In the genomic region with DNA sequence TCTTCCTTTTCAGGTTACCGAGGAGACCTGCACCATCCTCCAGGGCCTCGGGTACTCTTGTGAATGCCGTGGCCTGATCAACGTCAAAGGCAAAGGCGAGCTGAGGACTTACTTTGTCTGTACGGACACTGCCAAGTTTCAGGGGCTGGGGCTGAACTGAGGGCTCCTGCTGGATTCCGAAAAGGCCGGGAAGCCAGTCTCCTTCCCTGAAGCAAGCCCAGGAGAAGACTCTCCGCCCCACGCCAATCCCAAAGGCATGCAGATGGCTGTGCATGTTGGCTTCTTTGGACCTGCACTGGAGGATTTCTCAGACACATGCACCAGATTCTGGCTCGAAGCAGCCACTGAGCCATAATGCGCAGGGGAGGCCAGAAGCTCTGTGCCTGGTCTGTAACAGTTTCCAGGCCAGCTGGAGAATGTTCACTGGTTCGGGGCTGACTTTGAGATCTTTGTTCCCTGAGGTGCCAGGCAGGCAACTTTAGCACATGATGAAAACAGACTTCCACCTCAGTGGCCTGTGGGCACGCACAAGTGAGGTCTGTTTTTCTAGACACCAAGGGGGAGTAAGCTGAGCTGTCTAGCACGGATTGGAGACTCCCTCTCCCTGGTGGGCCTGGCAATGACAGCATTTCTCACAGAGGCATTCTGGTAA, we compare ENCODE assay signal across 13 cellular contexts. TPM values are rescaled to one million over a fixed set of nuclear protein-coding genes. Genes with fewer than 3 reads are reported as not detected.
DNase-seq lines count a peak whose midpoint lies in the region; ATAC-seq, FAIRE-seq and TF ChIP-seq lines count a peak whose summit lies in the region.
"Had no signal": no experiment of that assay in that cellular context is flagged by ENCODE, and none has a peak within 500 bp of the region (broad histone marks: within the 10 kb centered on the region; RNA-seq: fewer than 3 reads in every experiment).

No MANE protein-coding gene starts in this region.

- no peak overlapping the region for H3K4me3 Mint-ChIP-seq in CD4-positive, alpha-beta T cell
- H3K4me3 Mint-ChIP-seq: stimulated activated naive CD8-positive, alpha-beta T cell treated with anti-CD3 and anti-CD28 coated beads, Interleukin-15, amount 100 ng/mL, for 72 hours had no signal

- peaks cover 41% of the 10 kb centered on the region for H3K4me1 Mint-ChIP-seq in CD4-positive, alpha-beta T cell (ENCODE audit: low read depth)

- H3K27ac Mint-ChIP-seq in CD4-positive, alpha-beta T cell, result peak overlapping the region; percentile 91
- H3K27ac Mint-ChIP-seq: stimulated activated naive CD8-positive, alpha-beta T cell treated with anti-CD3 and anti-CD28 coated beads, Interleukin-15, amount 100 ng/mL, for 72 hours had no signal

- POLR2A ChIA-PET in CD4-positive, alpha-beta T cell (lab: Charles Lee), result interaction anchor here (1.1 to 4.8 kb wide), 5 partner anchors 11 to 50 kb away, joined by 4 to 32 read pairs (median 5); a partner anchor contains a TSS

- H3K27me3 Mint-ChIP-seq in CD4-positive, alpha-beta T cell, result no peaks in the 10 kb centered on the region
- H3K27me3 Mint-ChIP-seq: stimulated activated naive CD8-positive, alpha-beta T cell treated with anti-CD3 and anti-CD28 coated beads, Interleukin-15, amount 100 ng/mL, for 72 hours had no signal

- no peak for FAIRE-seq in HTR-8/SVneo (lab: Jason Lieb, UNC)
- FAIRE-seq: D721Med had no signal

- H3K27me3 ChIP-seq in CD4-positive, alpha-beta T cell (ENCODE audit: control insufficient read depth, insufficient read depth, low read length), result no peaks in the 10 kb centered on the region
- no peaks in the 10 kb centered on the region for H3K27me3 ChIP-seq in neutrophil

- no peak overlapping the region for H3K4me3 ChIP-seq in neutrophil (ENCODE audit: low read depth in 1 of 2, low read length in 1 of 2)
- H3K4me3 ChIP-seq: mucosa of descending colon had no signal

- H3K9me3 Mint-ChIP-seq in CD4-positive, alpha-beta T cell, result no peaks in the 10 kb centered on the region
- H3K9me3 Mint-ChIP-seq: stimulated activated naive CD8-positive, alpha-beta T cell treated with anti-CD3 and anti-CD28 coated beads, Interleukin-15, amount 100 ng/mL, for 72 hours had no signal

- peak in 1 of 10 experiments; percentile 28 for DNase-seq in CD4-positive, alpha-beta T cell
- DNase-seq in SK-MEL-5 (ENCODE audit: low read depth, low spot score) (peak; percentile 4), HTR-8/SVneo (ENCODE audit: insufficient read length, low spot score) (no peak), LoVo (ENCODE audit: low spot score) (no peak), T-helper 9 cell (no peak)
- DNase-seq: mucosa of descending colon, NCI-H1694 treated with DMSO at 0.1 percent for 48 hours, OCI-M1 had no signal

- H3K36me3 ChIP-seq in neutrophil, result peaks cover 100% of the 10 kb centered on the region

- no peak for TF ChIP-seq CTCF in CD4-positive, alpha-beta T cell (IDR thresholded peaks at IDR 0.05)
- no peak for TF ChIP-seq CTCF in neutrophil (IDR thresholded peaks at IDR 0.05)

- intact Hi-C loops in CD4-positive, alpha-beta T cell (cut with DNase I, micrococcal nuclease), result loop anchor here in 1 of 2 experiments (10.0 kb wide), 1 partner anchor 51 kb away; a partner anchor contains a TSS

- no peak overlapping the region for H3K27ac ChIP-seq in CD4-positive, alpha-beta T cell (ENCODE audit: low read depth, low read length)
- H3K27ac ChIP-seq in cingulate gyrus (ENCODE audit: low read depth, low read length), result peak overlapping the region; percentile 4
- peak overlapping the region; percentile 68 for H3K27ac ChIP-seq in neutrophil

- CTCF ChIA-PET in CD4-positive, alpha-beta T cell (lab: Charles Lee), result interaction anchor here (1.3 to 2.9 kb wide), 2 partner anchors 12 to 40 kb away, joined by 3 to 21 read pairs; no protein-coding TSS in a partner anchor

- peaks cover 93% of the 10 kb centered on the region for H3K36me3 Mint-ChIP-seq in CD4-positive, alpha-beta T cell (ENCODE audit: low read depth)

- in situ Hi-C loops in SK-MEL-5 (cut with HindIII; ENCODE audit: low pct_unique_long_range_greater_than_20kb, low sequenced_read_pairs), result no loop called here

- no peak for ATAC-seq in CD4-positive, alpha-beta T cell (ENCODE audit: poor library complexity)
- ATAC-seq in GM18870 (IDR thresholded peaks at IDR 0.05; ENCODE audit: unreplicated experiment), result no peak
- ATAC-seq: mucosa of descending colon; stimulated activated naive CD8-positive, alpha-beta T cell treated with anti-CD3 and anti-CD28 coated beads, Interleukin-15, amount 100 ng/mL, for 72 hours had no signal

- H3K4me1 ChIP-seq in neutrophil (ENCODE audit: control insufficient read depth in 1 of 2, insufficient read depth in 1 of 2, low read depth in 1 of 2, low read length in 1 of 2), result peaks cover 0 to 7% of the 10 kb centered on the region in 2 experiments

- H3K9me3 ChIP-seq in CD4-positive, alpha-beta T cell (ENCODE audit: control insufficient read depth, low read length), result no peaks in the 10 kb centered on the region
- no peaks in the 10 kb centered on the region for H3K9me3 ChIP-seq in neutrophil
- H3K9me3 ChIP-seq: mucosa of descending colon had no signal

RNA-seq across cellular contexts. Expression of a gene that starts 49.1 kb away (rescaled TPM):
- total RNA-seq in CD4-positive, alpha-beta T cell, result 100 to 1,000 TPM; 136 to 147 TPM
- 4.2 and 4.4 TPM in 2 replicates for total RNA-seq in SK-MEL-5 (2014; rRNA removed; shearing (Covaris generic))
- 3.7 and 4.6 TPM in 2 replicates for polyA plus RNA-seq in SK-MEL-5 (2015; cell fraction: cytosol; rRNA removed)
- polyA plus RNA-seq in SK-MEL-5 (2015; cell fraction: nucleus; rRNA removed), result 8.6 and 12.7 TPM in 2 replicates

RNA-seq across cellular contexts. Expression of a gene that starts 53.3 kb away (rescaled TPM):
- 100 to 1,000 TPM in 1 of 2 experiments, 10 to 100 TPM in 1; 95.4 to 103 TPM for total RNA-seq in CD4-positive, alpha-beta T cell
- total RNA-seq in SK-MEL-5 (2014; rRNA removed; shearing (Covaris generic)), result 52.0 and 57.3 TPM in 2 replicates
- 37.1 and 54.8 TPM in 2 replicates for polyA plus RNA-seq in SK-MEL-5 (2015; cell fraction: cytosol; rRNA removed)
- polyA plus RNA-seq in SK-MEL-5 (2015; cell fraction: nucleus; rRNA removed), result 25.5 and 28.2 TPM in 2 replicates

Comparison
In these comparisons a context has a peak if more than half of its experiments do, and no peak if none do; other contexts are left out.
1. RNA of a gene that starts 49.1 kb away (total RNA-seq): 136 to 147 TPM in CD4-positive, alpha-beta T cell; 4.2 to 4.4 TPM in SK-MEL-5; every median in the first group is over 10 times any median in the second.